Comparison of ENCODE assay signal across 21 cellular contexts in genomic region chr7:25926891-25927625, GRCh38.
A peak's percentile ranks its signal among the peaks of the same experiment; 100 is the strongest.
DNase-seq lines count a peak whose midpoint lies in the region; ATAC-seq, FAIRE-seq and TF ChIP-seq lines count a peak whose summit lies in the region.
"Had no signal": no experiment of that assay in that cellular context is flagged by ENCODE, and none has a peak within 500 bp of the region (broad histone marks: within the 10 kb centered on the region; RNA-seq: fewer than 3 reads in every experiment).

No MANE protein-coding gene starts in this region.

- H3K4me1 Mint-ChIP-seq in brain (peaks cover 13% of the 10 kb centered on the region), endodermal cell (peaks cover 6% of the 10 kb centered on the region)
- H3K4me1 Mint-ChIP-seq: B cell; CD4-positive, CD25-positive, alpha-beta regulatory T cell had no signal

- TF ChIP-seq CTCF in RWPE1 (conservative IDR thresholded peaks at IDR 0.05; ENCODE audit: low read depth) (no peak), brain (conservative IDR thresholded peaks at IDR 0.05) (no peak), endodermal cell (conservative IDR thresholded peaks at IDR 0.05) (no peak)

- DNase-seq in A172 (ENCODE audit: low spot score) = peak; percentile 14
- DNase-seq in GM19239 (ENCODE audit: insufficient read length, low spot score) = no peak
- no peak for DNase-seq in RWPE1 (ENCODE audit: low spot score)
- DNase-seq in SHP77 treated with DMSO at 0.1 percent for 48 hours (lab: John Stamatoyannopoulos, UW) = no peak
- DNase-seq in endodermal cell = no peak
- no peak for DNase-seq in DMS79 treated with DMSO at 0.1 percent for 48 hours (lab: John Stamatoyannopoulos, UW)
- DNase-seq: Caco-2; CD4-positive, CD25-positive, alpha-beta regulatory T cell; DMS79; GDM1; NCI-H1092 treated with DMSO at 0.1 percent for 48 hours; NCI-H2107; NCI-H345; Peyer's patch had no signal

- no peak overlapping the region for H3K9ac ChIP-seq in endodermal cell (ENCODE audit: extremely low read depth, low read length, poor library complexity, severe bottlenecking)
- H3K9ac ChIP-seq: KMS-11 had no signal

- CTCF ChIA-PET in RWPE1 (lab: Yijun Ruan, JAX) = interaction anchor here (0.8 kb wide), 1 partner anchor 13 kb away, joined by 5 read pairs; no protein-coding TSS in a partner anchor

- ATAC-seq in GM18519 (IDR thresholded peaks at IDR 0.05; ENCODE audit: low FRiP score, unreplicated experiment) = no peak

- H3K27me3 ChIP-seq in endodermal cell (ENCODE audit: control insufficient read depth, insufficient read depth, low read length, poor library complexity, severe bottlenecking) = no peaks in the 10 kb centered on the region
- H3K27me3 ChIP-seq: Peyer's patch had no signal

- H3K9me3 ChIP-seq in endodermal cell (ENCODE audit: control insufficient read depth, low read length) = no peaks in the 10 kb centered on the region
- H3K9me3 ChIP-seq: Caco-2, Peyer's patch had no signal

- H3K4me3 Mint-ChIP-seq in brain = no peak overlapping the region
- H3K4me3 Mint-ChIP-seq in endodermal cell = no peak overlapping the region
- H3K4me3 Mint-ChIP-seq: B cell; T-helper 2 cell treated with Interferon-gamma antibody and Interleukin-4, amounts not matched to agents 5 μg/mL and 100 μg/mL, for 36 hours had no signal

- H3K27me3 Mint-ChIP-seq in brain = peaks cover 24% of the 10 kb centered on the region
- no peaks in the 10 kb centered on the region for H3K27me3 Mint-ChIP-seq in endodermal cell (ENCODE audit: insufficient read depth)

- no peaks in the 10 kb centered on the region for H3K4me1 ChIP-seq in endodermal cell (ENCODE audit: control insufficient read depth, insufficient read depth, low read length)
- H3K4me1 ChIP-seq: Caco-2, Peyer's patch had no signal

- peaks cover 0 to 9% (median 0%) of the 10 kb centered on the region in 5 experiments for H3K9me3 Mint-ChIP-seq in brain
- no peaks in the 10 kb centered on the region for H3K9me3 Mint-ChIP-seq in endodermal cell
- H3K9me3 Mint-ChIP-seq: T-helper 2 cell treated with Interferon-gamma antibody and Interleukin-4, amounts not matched to agents 5 μg/mL and 100 μg/mL, for 36 hours had no signal

- H3K27ac Mint-ChIP-seq in brain = peak overlapping the region in 3 of 5 experiments; percentile 7 to 46 (median 19)
- H3K27ac Mint-ChIP-seq in endodermal cell = no peak overlapping the region
- H3K27ac Mint-ChIP-seq: B cell; CD4-positive, CD25-positive, alpha-beta regulatory T cell; T-helper 2 cell treated with Interferon-gamma antibody and Interleukin-4, amounts not matched to agents 5 μg/mL and 100 μg/mL, for 36 hours had no signal

- H3K4me3 ChIP-seq in endodermal cell (ENCODE audit: low read length) = no peak overlapping the region
- H3K4me3 ChIP-seq: Peyer's patch had no signal

- H3K36me3 ChIP-seq in endodermal cell (ENCODE audit: control insufficient read depth, insufficient read depth, low read length) = no peaks in the 10 kb centered on the region
- H3K36me3 ChIP-seq: Peyer's patch had no signal

- H3K36me3 Mint-ChIP-seq in brain (no peaks in the 10 kb centered on the region), endodermal cell (ENCODE audit: low read depth) (no peaks in the 10 kb centered on the region)
- H3K36me3 Mint-ChIP-seq: CD4-positive, CD25-positive, alpha-beta regulatory T cell had no signal

- POLR2A ChIA-PET in RWPE1 (lab: Yijun Ruan, JAX; ENCODE audit: low non-redundant PET) = no interaction called here

- 87 to 91% methylated on average over 3 to 7 of the region's 7 CpGs for WGBS in endodermal cell (ENCODE audit: insufficient coverage in 1 of 2, insufficient read length in 1 of 2), 2 experiments

- H3K27ac ChIP-seq in RWPE1 = peak overlapping the region; percentile 37; the same call in 1 of the 2 replicates
- no peak overlapping the region for H3K27ac ChIP-seq in endodermal cell (ENCODE audit: low read depth, low read length)
- H3K27ac ChIP-seq: KMS-11, Peyer's patch had no signal

- FAIRE-seq in GM19239 (lab: Jason Lieb, UNC) = peak; percentile 65
- FAIRE-seq: GM12891, GM18507 had no signal
